18 cellular contexts compared by ENCODE assay signal in genomic region chr6:14502551-14502950, GRCh38.
DNase-seq lines count a peak whose midpoint lies in the region; ATAC-seq, FAIRE-seq and TF ChIP-seq lines count a peak whose summit lies in the region.
"Had no signal": no experiment of that assay in that cellular context is flagged by ENCODE, and none has a peak within 500 bp of the region (broad histone marks: within the 10 kb centered on the region; RNA-seq: fewer than 3 reads in every experiment).

No MANE protein-coding gene starts in this region.

- H3K36me3 Mint-ChIP-seq in activated CD4-positive, alpha-beta T cell treated with anti-CD3 and anti-CD28 coated beads, Interleukin-2, amount 10 ng/mL, durations not matched to agents 24 days and 14 days (ENCODE audit: low read depth) = no peaks in the 10 kb centered on the region
- H3K36me3 Mint-ChIP-seq in astrocyte (ENCODE audit: low read depth, unreplicated experiment) = peaks cover 2% of the 10 kb centered on the region

- H2AFZ ChIP-seq in astrocyte (ENCODE audit: low read depth, low read length) (no peak overlapping the region), neural cell (ENCODE audit: low read depth, low read length) (no peak overlapping the region)

- H3K27ac ChIP-seq in astrocyte (ENCODE audit: low read depth, low read length) (no peak overlapping the region), neural cell (ENCODE audit: low read length) (peak overlapping the region; percentile 68)

- no peak for FAIRE-seq in astrocyte (lab: Jason Lieb, UNC)
- FAIRE-seq in D721Med (lab: Jason Lieb, UNC) = no peak
- FAIRE-seq: A204.1 had no signal

- no peak for TF ChIP-seq EP300 in neural cell (conservative IDR thresholded peaks at IDR 0.05; ENCODE audit: poor library complexity, severe bottlenecking)

- no peak overlapping the region for H3K9ac ChIP-seq in astrocyte (ENCODE audit: low read length)
- no peak overlapping the region for H3K9ac ChIP-seq in neural cell (ENCODE audit: low read length)

- DNase-seq in activated CD4-positive, alpha-beta T cell treated with anti-CD3 and anti-CD28 coated beads, Interleukin-2, amount 10 ng/mL, durations not matched to agents 24 days and 14 days = peak; percentile 37
- no peak for DNase-seq in activated CD4-positive, alpha-beta T cell treated with anti-CD3 and anti-CD28 coated beads for 1 hour
- DNase-seq in HT-29 (ENCODE audit: low spot score) = peak; percentile 5
- DNase-seq in astrocyte (ENCODE audit: low read depth) = peak; percentile 12
- DNase-seq in D721Med (ENCODE audit: insufficient read length, low spot score) = no peak
- DNase-seq in DMS153 (lab: John Stamatoyannopoulos, UW) = no peak
- DNase-seq: activated T-cell treated with anti-CD3 and anti-CD28 coated beads, Interleukin-2, amount 50 U/mL, for 4 hours; immature natural killer cell; Karpas-422; NCI-H1694 treated with DMSO at 0.1 percent for 48 hours; NCI-H446 treated with DMSO at 0.1 percent for 48 hours; SHP77 treated with DMSO at 0.1 percent for 48 hours had no signal

- peaks cover 7% of the 10 kb centered on the region for H3K4me1 Mint-ChIP-seq in activated CD4-positive, alpha-beta T cell treated with anti-CD3 and anti-CD28 coated beads, Interleukin-2, amount 10 ng/mL, durations not matched to agents 24 days and 14 days
- peaks cover 13% of the 10 kb centered on the region for H3K4me1 Mint-ChIP-seq in astrocyte (ENCODE audit: low read depth, unreplicated experiment)
- H3K4me1 Mint-ChIP-seq: immature natural killer cell had no signal

- no peak overlapping the region for H3K4me3 Mint-ChIP-seq in activated CD4-positive, alpha-beta T cell treated with anti-CD3 and anti-CD28 coated beads, Interleukin-2, amount 10 ng/mL, durations not matched to agents 24 days and 14 days
- H3K4me3 Mint-ChIP-seq in astrocyte (ENCODE audit: unreplicated experiment) = no peak overlapping the region
- H3K4me3 Mint-ChIP-seq: activated T-cell treated with anti-CD3 and anti-CD28 coated beads, Interleukin-2, amount 50 U/mL, for 4 hours; immature natural killer cell; T-helper 1 cell treated with Interleukin-12 subunit alpha and Interleukin-12 subunit beta and Interleukin-4 antibody, amounts not matched to agents 30 μg/mL and 1 μg/mL, for 36 hours had no signal

- H3K9me2 ChIP-seq in neural cell (ENCODE audit: insufficient read depth, low read length) = no peaks in the 10 kb centered on the region

- ATAC-seq in HG02759 (IDR thresholded peaks at IDR 0.05; ENCODE audit: unreplicated experiment) = no peak
- ATAC-seq: activated CD4-positive, CD25-positive, alpha-beta regulatory T cell treated with anti-CD3 and anti-CD28 coated beads, Interleukin-2, amount 50 U/mL, for 24 hours; activated T-cell treated with anti-CD3 and anti-CD28 coated beads, Interleukin-2, amount 50 U/mL, for 4 hours had no signal

- H4K20me1 ChIP-seq in astrocyte (ENCODE audit: insufficient read depth, low read length) = no peaks in the 10 kb centered on the region
- no peaks in the 10 kb centered on the region for H4K20me1 ChIP-seq in neural cell (ENCODE audit: insufficient read depth)

- peaks cover 2% of the 10 kb centered on the region for H3K27me3 Mint-ChIP-seq in activated CD4-positive, alpha-beta T cell treated with anti-CD3 and anti-CD28 coated beads, Interleukin-2, amount 10 ng/mL, durations not matched to agents 24 days and 14 days
- H3K27me3 Mint-ChIP-seq in astrocyte (ENCODE audit: low read depth, unreplicated experiment) = peaks cover 2% of the 10 kb centered on the region

- H3K4me3 ChIP-seq in astrocyte (ENCODE audit: insufficient read depth, low read depth, low read length) (no peak overlapping the region), neural cell (ENCODE audit: low read length) (no peak overlapping the region)
- H3K4me3 ChIP-seq: lung had no signal

- H3K9me3 ChIP-seq in astrocyte (ENCODE audit: insufficient read depth, low read depth, low read length) (no peaks in the 10 kb centered on the region), neural cell (ENCODE audit: low read length) (no peaks in the 10 kb centered on the region)

- no peaks in the 10 kb centered on the region for H3K79me2 ChIP-seq in astrocyte (ENCODE audit: insufficient read depth, low read length)
- no peaks in the 10 kb centered on the region for H3K79me2 ChIP-seq in neural cell (replicated peaks; ENCODE audit: insufficient read depth, low read length)

- peaks cover 11% of the 10 kb centered on the region for H3F3A ChIP-seq in neural cell (ENCODE audit: insufficient read depth, low read length, poor library complexity, severe bottlenecking)

- TF ChIP-seq RAD21 in neural cell (conservative IDR thresholded peaks at IDR 0.05) = no peak

- H3K4me2 ChIP-seq in astrocyte (ENCODE audit: low read length) (no peak overlapping the region), neural cell (ENCODE audit: low read length) (no peak overlapping the region)

- peaks cover 4% of the 10 kb centered on the region for H3K9me3 Mint-ChIP-seq in activated CD4-positive, alpha-beta T cell treated with anti-CD3 and anti-CD28 coated beads, Interleukin-2, amount 10 ng/mL, durations not matched to agents 24 days and 14 days
- no peaks in the 10 kb centered on the region for H3K9me3 Mint-ChIP-seq in astrocyte (ENCODE audit: unreplicated experiment)
- H3K9me3 Mint-ChIP-seq: activated T-cell treated with anti-CD3 and anti-CD28 coated beads, Interleukin-2, amount 50 U/mL, for 4 hours; immature natural killer cell; T-helper 1 cell treated with Interleukin-12 subunit alpha and Interleukin-12 subunit beta and Interleukin-4 antibody, amounts not matched to agents 30 μg/mL and 1 μg/mL, for 36 hours had no signal

- H3K27me3 ChIP-seq in astrocyte (ENCODE audit: insufficient read depth, low read length) (no peaks in the 10 kb centered on the region), neural cell (ENCODE audit: insufficient read depth, low read depth, low read length) (no peaks in the 10 kb centered on the region)

- no peaks in the 10 kb centered on the region for H3K36me3 ChIP-seq in astrocyte (ENCODE audit: insufficient read depth, low read length)
- no peaks in the 10 kb centered on the region for H3K36me3 ChIP-seq in neural cell (ENCODE audit: insufficient read depth, low read length)

- TF ChIP-seq CTCF in astrocyte (IDR thresholded peaks at IDR 0.05; ENCODE audit: insufficient read depth, low read depth, low read length) = no peak
- no peak for TF ChIP-seq CTCF in neural cell (IDR thresholded peaks at IDR 0.05; ENCODE audit: poor library complexity, severe bottlenecking)
- TF ChIP-seq CTCF in D721Med (IDR thresholded peaks at IDR 0.05; ENCODE audit: insufficient read depth, missing control alignments) = no peak

- intact Hi-C loops in activated CD4-positive, alpha-beta T cell treated with anti-CD3 and anti-CD28 coated beads, Interleukin-2, amount 10 ng/mL, durations not matched to agents 24 days and 14 days (cut with micrococcal nuclease) = no loop called here

- no peak overlapping the region for H3K27ac Mint-ChIP-seq in activated CD4-positive, alpha-beta T cell treated with anti-CD3 and anti-CD28 coated beads, Interleukin-2, amount 10 ng/mL, durations not matched to agents 24 days and 14 days
- no peak overlapping the region for H3K27ac Mint-ChIP-seq in astrocyte (ENCODE audit: unreplicated experiment)
- H3K27ac Mint-ChIP-seq: immature natural killer cell; T-helper 1 cell treated with Interleukin-12 subunit alpha and Interleukin-12 subunit beta and Interleukin-4 antibody, amounts not matched to agents 30 μg/mL and 1 μg/mL, for 36 hours had no signal

- peaks cover 9% of the 10 kb centered on the region for H3K4me1 ChIP-seq in astrocyte (ENCODE audit: insufficient read depth, low read length)

TF ChIP-seq in neural cell, 6 proteins besides CTCF, POLR2A, EP300 and RAD21:
- TF ChIP-seq MXI1 (conservative IDR thresholded peaks at IDR 0.05; ENCODE audit: poor library complexity, severe bottlenecking) (no peak), EZH2 (IDR thresholded peaks at IDR 0.05; ENCODE audit: borderline replicate concordance, insufficient read depth, low read length, poor library complexity, severe bottlenecking) (no peak), REST (IDR thresholded peaks at IDR 0.05; ENCODE audit: borderline replicate concordance) (no peak), SMC3 (conservative IDR thresholded peaks at IDR 0.05; ENCODE audit: poor library complexity) (no peak), TAF1 (IDR thresholded peaks at IDR 0.05; ENCODE audit: low read depth) (no peak), POLR2AphosphoS5 (IDR thresholded peaks at IDR 0.05) (no peak)

Comparison
In these comparisons a context has a peak if more than half of its experiments do, and no peak if none do; other contexts are left out.
1. DNase-seq: peak in activated CD4-positive, alpha-beta T cell treated with anti-CD3 and anti-CD28 coated beads, Interleukin-2, amount 10 ng/mL, durations not matched to agents 24 days and 14 days (single experiment), HT-29 (single experiment) and astrocyte (single experiment); none in activated CD4-positive, alpha-beta T cell treated with anti-CD3 and anti-CD28 coated beads for 1 hour (single experiment), D721Med (single experiment) and DMS153 (single experiment).